In the genomic region with DNA sequence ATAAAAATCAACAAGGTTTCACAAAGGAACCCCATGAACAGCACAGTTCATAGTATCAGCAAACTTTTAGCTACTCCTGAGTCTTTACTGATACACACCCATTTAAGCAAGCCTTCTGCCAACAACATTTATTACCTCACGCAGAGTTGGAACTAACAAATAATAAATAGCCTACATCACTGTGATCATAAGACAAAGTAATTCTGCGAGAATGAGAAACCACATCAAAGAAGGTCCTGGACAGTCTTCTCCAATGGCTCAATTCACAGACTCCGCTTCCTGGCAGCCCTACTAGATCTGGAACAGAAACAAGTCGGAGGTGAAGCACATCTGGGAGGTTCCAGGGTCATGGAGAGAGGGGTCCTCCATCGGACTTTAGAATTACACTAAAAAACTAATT, we compare ENCODE assay signal across 16 cellular contexts. TPM values are rescaled to one million over a fixed set of nuclear protein-coding genes. Genes with fewer than 3 reads are reported as not detected.
DNase-seq lines count a peak whose midpoint lies in the region; ATAC-seq and TF ChIP-seq lines count a peak whose summit lies in the region.
"Had no signal": no experiment of that assay in that cellular context is flagged by ENCODE, and none has a peak within 500 bp of the region (broad histone marks: within the 10 kb centered on the region; RNA-seq: fewer than 3 reads in every experiment).

No MANE protein-coding gene starts in this region.

- peaks cover 81% of the 10 kb centered on the region for H3K36me3 Mint-ChIP-seq in Calu3 (ENCODE audit: insufficient read depth, unreplicated experiment)
- peaks cover 36% of the 10 kb centered on the region for H3K36me3 Mint-ChIP-seq in stimulated activated memory B cell treated with anti-CD40 and anti-IgM and Interleukin-4, amounts not matched to agents 10 μg/mL and 1 μg/mL and 100 μg/mL, for 72 hours
- H3K36me3 Mint-ChIP-seq: CD4-positive, CD25-positive, alpha-beta regulatory T cell had no signal

- H3K4me1 ChIP-seq in thyroid gland = no peaks in the 10 kb centered on the region
- H3K4me1 ChIP-seq: HAP-1 had no signal

- in situ Hi-C loops in SK-MEL-5 (cut with HindIII; ENCODE audit: low pct_unique_long_range_greater_than_20kb, low sequenced_read_pairs) = no loop called here

- peak overlapping the region; percentile 36 for H3K27ac Mint-ChIP-seq in Calu3 (ENCODE audit: unreplicated experiment)
- peak overlapping the region; percentile 84 for H3K27ac Mint-ChIP-seq in stimulated activated memory B cell treated with anti-CD40 and anti-IgM and Interleukin-4, amounts not matched to agents 10 μg/mL and 1 μg/mL and 100 μg/mL, for 72 hours
- H3K27ac Mint-ChIP-seq: CD4-positive, CD25-positive, alpha-beta regulatory T cell had no signal

- CTCF ChIA-PET in Calu3 (lab: Charles Lee) = interaction anchor here (1.0 kb wide), 1 partner anchor 60 kb away, joined by 3 read pairs; no protein-coding TSS in a partner anchor

- no peak for ATAC-seq in stimulated activated memory B cell treated with anti-CD40 and anti-IgM and Interleukin-4, amounts not matched to agents 10 μg/mL and 1 μg/mL and 100 μg/mL, for 72 hours
- ATAC-seq in GM19023 (IDR thresholded peaks at IDR 0.05; ENCODE audit: unreplicated experiment) = no peak
- no peak for ATAC-seq in GM18907 (IDR thresholded peaks at IDR 0.05; ENCODE audit: unreplicated experiment)

- TF ChIP-seq CTCF in Calu3 (IDR thresholded peaks at IDR 0.05; ENCODE audit: unreplicated experiment) = no peak
- no peak for TF ChIP-seq CTCF in fibroblast of mammary gland (conservative IDR thresholded peaks at IDR 0.05; ENCODE audit: control insufficient read depth, insufficient read depth, low read depth, low read length)
- TF ChIP-seq CTCF in thyroid gland (IDR thresholded peaks at IDR 0.05) = no peak

- H3K4me1 Mint-ChIP-seq in Calu3 (ENCODE audit: low read depth, unreplicated experiment) = peaks cover 73% of the 10 kb centered on the region
- peaks cover 53% of the 10 kb centered on the region for H3K4me1 Mint-ChIP-seq in stimulated activated memory B cell treated with anti-CD40 and anti-IgM and Interleukin-4, amounts not matched to agents 10 μg/mL and 1 μg/mL and 100 μg/mL, for 72 hours

- H3K27me3 ChIP-seq in thyroid gland = no peaks in the 10 kb centered on the region
- H3K27me3 ChIP-seq: BLaER1 treated with 17β-estradiol and CSF1 and Interleukin-3, amounts not matched to agents 10 nM and 100 nM had no signal

- WGBS in thyroid gland, 2 donors = 90 to 93% methylated on average over 5 of the region's 5 CpGs

- no peak overlapping the region for H3K4me3 ChIP-seq in fibroblast of mammary gland (ENCODE audit: control insufficient read depth, low read depth, low read length)
- no peak overlapping the region for H3K4me3 ChIP-seq in thyroid gland (replicated peaks in 1 of 3)
- H3K4me3 ChIP-seq: BLaER1 treated with 17β-estradiol and CSF1 and Interleukin-3, amounts not matched to agents 10 nM and 100 nM; HAP-1 had no signal

- no peak overlapping the region for H3K27ac ChIP-seq in thyroid gland
- H3K27ac ChIP-seq: BLaER1 treated with 17β-estradiol and CSF1 and Interleukin-3, amounts not matched to agents 10 nM and 100 nM had no signal

- no peaks in the 10 kb centered on the region for H3K9me3 Mint-ChIP-seq in Calu3 (ENCODE audit: low read depth, unreplicated experiment)
- no peaks in the 10 kb centered on the region for H3K9me3 Mint-ChIP-seq in stimulated activated memory B cell treated with anti-CD40 and anti-IgM and Interleukin-4, amounts not matched to agents 10 μg/mL and 1 μg/mL and 100 μg/mL, for 72 hours

- no peaks in the 10 kb centered on the region for H3K36me3 ChIP-seq in thyroid gland
- H3K36me3 ChIP-seq: HAP-1 had no signal

- intact Hi-C loops in Calu3 (cut with micrococcal nuclease; ENCODE audit: unreplicated experiment) (no loop called here), thyroid gland (cut with DNase I) (loop anchor here (10.0 kb wide), 2 partner anchors 131 to 251 kb away; a partner anchor contains a TSS)

- BruUV-seq in Calu3 (replicated peaks; lab: Mats Ljungman, UMichigan) = no TSS peak

- no peak for DNase-seq in Calu3
- peak; percentile 28 for DNase-seq in SK-MEL-5 (ENCODE audit: low read depth, low spot score)
- peak; percentile 43 for DNase-seq in fibroblast of mammary gland (ENCODE audit: low read depth)
- DNase-seq in occipital lobe (lab: John Stamatoyannopoulos, UW) = no peak
- DNase-seq in thyroid gland = no peak
- DNase-seq: 8988T; CD4-positive, CD25-positive, alpha-beta regulatory T cell; DMS 273 treated with DMSO at 0.1 percent for 48 hours had no signal

- no peak overlapping the region for H3K4me3 Mint-ChIP-seq in Calu3 (ENCODE audit: low read depth, unreplicated experiment)
- no peak overlapping the region for H3K4me3 Mint-ChIP-seq in stimulated activated memory B cell treated with anti-CD40 and anti-IgM and Interleukin-4, amounts not matched to agents 10 μg/mL and 1 μg/mL and 100 μg/mL, for 72 hours
- H3K4me3 Mint-ChIP-seq: CD4-positive, CD25-positive, alpha-beta regulatory T cell had no signal

- no peaks in the 10 kb centered on the region for H3K9me3 ChIP-seq in thyroid gland
- H3K9me3 ChIP-seq: BLaER1 treated with 17β-estradiol and CSF1 and Interleukin-3, amounts not matched to agents 10 nM and 100 nM; HAP-1 had no signal

- no peak for TF ChIP-seq POLR2A in thyroid gland (IDR thresholded peaks at IDR 0.05)

- H3K27me3 Mint-ChIP-seq in Calu3 (ENCODE audit: unreplicated experiment) = no peaks in the 10 kb centered on the region
- H3K27me3 Mint-ChIP-seq in stimulated activated memory B cell treated with anti-CD40 and anti-IgM and Interleukin-4, amounts not matched to agents 10 μg/mL and 1 μg/mL and 100 μg/mL, for 72 hours = no peaks in the 10 kb centered on the region

RNA-seq across cellular contexts. Expression of a gene that starts 37.0 kb away (rescaled TPM):
- not detected in 2 replicates for total RNA-seq in Calu3 (2022)
- total RNA-seq in SK-MEL-5 (2014; rRNA removed; shearing (Covaris generic)) = not detected in 2 replicates
- polyA plus RNA-seq in SK-MEL-5 (2015; cell fraction: cytosol; rRNA removed) = not detected in 2 replicates
- not detected in 2 replicates for polyA plus RNA-seq in SK-MEL-5 (2015; cell fraction: nucleus; rRNA removed)
- not detected for total RNA-seq in occipital lobe
- under 1 TPM in 1 of 4 donors, not detected in 3; 0.27 TPM for total RNA-seq in thyroid gland
- total RNA-seq: CD4-positive, CD25-positive, alpha-beta regulatory T cell; Daoy; H1; HT1080 had no signal
- polyA plus RNA-seq: CD4-positive, CD25-positive, alpha-beta regulatory T cell; H1 had no signal

Comparison
In these comparisons a context has a peak if more than half of its experiments do, and no peak if none do; other contexts are left out.
1. DNase-seq: peak in SK-MEL-5 (single experiment) and fibroblast of mammary gland (single experiment); none in Calu3 (single experiment), occipital lobe (single experiment) and thyroid gland (0 of 2).